In the genomic region with DNA sequence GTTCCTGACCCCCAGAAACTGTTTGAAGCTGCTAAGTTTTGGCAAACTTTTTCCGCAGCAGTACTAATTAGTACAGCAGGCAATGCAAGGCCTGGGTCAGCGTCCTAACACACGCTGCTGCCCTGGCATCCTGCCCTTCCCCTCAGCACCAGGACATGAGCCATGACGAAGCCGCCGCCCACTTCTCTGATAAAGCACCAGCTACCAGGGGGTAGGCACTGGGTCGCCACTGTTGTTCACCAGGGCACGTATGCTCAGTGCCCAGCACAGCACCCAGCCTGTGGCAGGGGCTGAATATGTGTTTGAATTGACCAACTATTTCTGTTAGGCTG, we compare ENCODE assay signal across 15 cellular contexts. TPM values are rescaled to one million over a fixed set of nuclear protein-coding genes. Genes with fewer than 3 reads are reported as not detected.
DNase-seq lines count a peak whose midpoint lies in the region; ATAC-seq and TF ChIP-seq lines count a peak whose summit lies in the region.
"Had no signal": no experiment of that assay in that cellular context is flagged by ENCODE, and none has a peak within 500 bp of the region (broad histone marks: within the 10 kb centered on the region; RNA-seq: fewer than 3 reads in every experiment).

No MANE protein-coding gene starts in this region.

- ATAC-seq in heart left ventricle (peak; percentile 32 to 75 (median 62)), HG02970 (IDR thresholded peaks at IDR 0.05; ENCODE audit: low FRiP score, unreplicated experiment) (no peak)

- 48 to 73% (median 52%) methylated on average over 7 to 8 of the region's 8 CpGs for WGBS in heart left ventricle, 4 donors

- peaks cover 0 to 41% (median 0%) of the 10 kb centered on the region in 9 donors for H3K36me3 ChIP-seq in heart left ventricle
- no peaks in the 10 kb centered on the region for H3K36me3 ChIP-seq in osteoblast (ENCODE audit: insufficient read depth, low read length)
- H3K36me3 ChIP-seq in vagina: peaks cover 0 to 10% of the 10 kb centered on the region in 2 donors

- H3K4me3 ChIP-seq in heart left ventricle (no peak overlapping the region), osteoblast (ENCODE audit: insufficient read depth, low read length) (no peak overlapping the region), vagina (no peak overlapping the region)
- H3K4me3 ChIP-seq: SK-N-MC, upper lobe of left lung had no signal

- H3K27ac ChIP-seq in heart left ventricle (peak overlapping the region in 1 of 12 donors; percentile 27), osteoblast (ENCODE audit: low read depth, low read length) (no peak overlapping the region), vagina (peak overlapping the region; percentile 19)
- H3K27ac ChIP-seq: SK-N-MC, VCaP had no signal

- H3K79me2 ChIP-seq in osteoblast (ENCODE audit: insufficient read depth, low read length): no peaks in the 10 kb centered on the region

- H3K36me3 Mint-ChIP-seq in activated CD4-positive, alpha-beta T cell treated with anti-CD3 and anti-CD28 coated beads, Interleukin-2, amount 10 ng/mL, durations not matched to agents 7 days and 5 days (ENCODE audit: low read depth): no peaks in the 10 kb centered on the region
- H3K36me3 Mint-ChIP-seq in activated CD4-positive, alpha-beta memory T cell treated with anti-CD3 and anti-CD28 coated beads for 36 hours: no peaks in the 10 kb centered on the region

- CTCF ChIA-PET in activated CD4-positive, alpha-beta T cell treated with anti-CD3 and anti-CD28 coated beads, Interleukin-2, amount 10 ng/mL, durations not matched to agents 7 days and 5 days (lab: Charles Lee): no interaction called here
- CTCF ChIA-PET in activated CD4-positive, alpha-beta memory T cell treated with anti-CD3 and anti-CD28 coated beads for 36 hours (lab: Charles Lee): interaction anchor here (0.9 kb wide), 1 partner anchor 39 kb away, joined by 3 read pairs; no protein-coding TSS in a partner anchor

- H3K4me1 Mint-ChIP-seq in activated CD4-positive, alpha-beta T cell treated with anti-CD3 and anti-CD28 coated beads, Interleukin-2, amount 10 ng/mL, durations not matched to agents 7 days and 5 days: peaks cover 18% of the 10 kb centered on the region
- peaks cover 5% of the 10 kb centered on the region for H3K4me1 Mint-ChIP-seq in activated CD4-positive, alpha-beta memory T cell treated with anti-CD3 and anti-CD28 coated beads for 36 hours (ENCODE audit: low read depth)

- peaks cover 9% of the 10 kb centered on the region for H3K27me3 Mint-ChIP-seq in activated CD4-positive, alpha-beta T cell treated with anti-CD3 and anti-CD28 coated beads, Interleukin-2, amount 10 ng/mL, durations not matched to agents 7 days and 5 days
- H3K27me3 Mint-ChIP-seq in activated CD4-positive, alpha-beta memory T cell treated with anti-CD3 and anti-CD28 coated beads for 36 hours: peaks cover 1% of the 10 kb centered on the region

- H3K4me1 ChIP-seq in heart left ventricle (peaks cover 0 to 53% (median 6%) of the 10 kb centered on the region in 12 donors), osteoblast (ENCODE audit: insufficient read depth, low read length) (peaks cover 13% of the 10 kb centered on the region), vagina (peaks cover 10% of the 10 kb centered on the region)

- POLR2A ChIA-PET in activated CD4-positive, alpha-beta T cell treated with anti-CD3 and anti-CD28 coated beads, Interleukin-2, amount 10 ng/mL, durations not matched to agents 7 days and 5 days (lab: Charles Lee): no interaction called here
- POLR2A ChIA-PET in activated CD4-positive, alpha-beta memory T cell treated with anti-CD3 and anti-CD28 coated beads for 36 hours (lab: Charles Lee): no interaction called here

- no peaks in the 10 kb centered on the region for H3K9me3 Mint-ChIP-seq in activated CD4-positive, alpha-beta T cell treated with anti-CD3 and anti-CD28 coated beads, Interleukin-2, amount 10 ng/mL, durations not matched to agents 7 days and 5 days
- H3K9me3 Mint-ChIP-seq in activated CD4-positive, alpha-beta memory T cell treated with anti-CD3 and anti-CD28 coated beads for 36 hours: no peaks in the 10 kb centered on the region
- H3K9me3 Mint-ChIP-seq: activated naive CD4-positive, alpha-beta T cell treated with anti-CD3 and anti-CD28 coated beads for 36 hours; mesothelial cell of epicardium had no signal

- peak overlapping the region; percentile 24 for H3K4me2 ChIP-seq in osteoblast (ENCODE audit: insufficient read depth, low read length)

- no peak overlapping the region for H3K4me3 Mint-ChIP-seq in activated CD4-positive, alpha-beta T cell treated with anti-CD3 and anti-CD28 coated beads, Interleukin-2, amount 10 ng/mL, durations not matched to agents 7 days and 5 days
- no peak overlapping the region for H3K4me3 Mint-ChIP-seq in activated CD4-positive, alpha-beta memory T cell treated with anti-CD3 and anti-CD28 coated beads for 36 hours
- H3K4me3 Mint-ChIP-seq: activated naive CD4-positive, alpha-beta T cell treated with anti-CD3 and anti-CD28 coated beads for 36 hours; mesothelial cell of epicardium had no signal

- intact Hi-C loops in heart left ventricle (cut with DNase I) (no loop called here), vagina (cut with DNase I) (loop anchor here (10.0 kb wide), 1 partner anchor 51 kb away; no protein-coding TSS in a partner anchor)
- intact Hi-C loops in activated CD4-positive, alpha-beta memory T cell treated with anti-CD3 and anti-CD28 coated beads for 36 hours (cut with micrococcal nuclease): no loop called here

- TF ChIP-seq POLR2A in heart left ventricle (IDR thresholded peaks at IDR 0.05): no peak
- no peak for TF ChIP-seq POLR2A in vagina (IDR thresholded peaks at IDR 0.05)

- no peak overlapping the region for H2AFZ ChIP-seq in osteoblast (ENCODE audit: low read length)

- H3K9me3 ChIP-seq in heart left ventricle (no peaks in the 10 kb centered on the region), osteoblast (ENCODE audit: low read depth, low read length) (no peaks in the 10 kb centered on the region), vagina (no peaks in the 10 kb centered on the region)
- H3K9me3 ChIP-seq: upper lobe of left lung had no signal

- DNase-seq in activated CD4-positive, alpha-beta T cell treated with anti-CD3 and anti-CD28 coated beads, Interleukin-2, amount 10 ng/mL, durations not matched to agents 7 days and 5 days: no peak
- DNase-seq in activated CD4-positive, alpha-beta T cell treated with anti-CD3 and anti-CD28 coated beads for 48 hours: no peak
- DNase-seq in heart left ventricle (peak in 4 of 5 donors; percentile 35 to 65 (median 45)), osteoblast (ENCODE audit: insufficient read length, low spot score, missing footprints) (peak; percentile 30), vagina (ENCODE audit: extremely low spot score in 2 of 2) (no peak), KG1 (lab: John Stamatoyannopoulos, UW) (no peak)
- DNase-seq in activated CD4-positive, alpha-beta memory T cell treated with anti-CD3 and anti-CD28 coated beads for 36 hours: no peak
- DNase-seq: activated naive CD4-positive, alpha-beta T cell treated with anti-CD3 and anti-CD28 coated beads for 36 hours; effector memory CD4-positive, alpha-beta T cell; stimulated activated CD4-positive, alpha-beta T cell treated with anti-CD3 and anti-CD28 coated beads, Interleukin-2, amount 100 ng/mL, for 24 hours; upper lobe of left lung had no signal

- H3K27ac Mint-ChIP-seq in activated CD4-positive, alpha-beta T cell treated with anti-CD3 and anti-CD28 coated beads, Interleukin-2, amount 10 ng/mL, durations not matched to agents 7 days and 5 days: peak overlapping the region; percentile 50
- no peak overlapping the region for H3K27ac Mint-ChIP-seq in activated CD4-positive, alpha-beta memory T cell treated with anti-CD3 and anti-CD28 coated beads for 36 hours
- H3K27ac Mint-ChIP-seq: activated naive CD4-positive, alpha-beta T cell treated with anti-CD3 and anti-CD28 coated beads for 36 hours; mesothelial cell of epicardium had no signal

- no peaks in the 10 kb centered on the region for H4K20me1 ChIP-seq in osteoblast (ENCODE audit: insufficient read depth, low read length)

- no peaks in the 10 kb centered on the region for H3K27me3 ChIP-seq in heart left ventricle
- H3K27me3 ChIP-seq in osteoblast (ENCODE audit: insufficient read depth, low read length): no peaks in the 10 kb centered on the region
- H3K27me3 ChIP-seq in vagina: no peaks in the 10 kb centered on the region
- H3K27me3 ChIP-seq: upper lobe of left lung had no signal

- TF ChIP-seq CTCF in heart left ventricle (IDR thresholded peaks at IDR 0.05) (no peak), osteoblast (IDR thresholded peaks at IDR 0.05; ENCODE audit: extremely low read depth, low read depth, low read length) (no peak), vagina (IDR thresholded peaks at IDR 0.05) (no peak)

RNA-seq across cellular contexts. Expression of a gene that starts 59.5 kb away (rescaled TPM):
- not detected for total RNA-seq in activated CD4-positive, alpha-beta T cell treated with anti-CD3 and anti-CD28 coated beads, Interleukin-2, amount 10 ng/mL, durations not matched to agents 7 days and 5 days
- total RNA-seq in heart left ventricle (10 to 100 TPM in 2 of 9 donors, 1 to 10 TPM in 7; 3.4 to 27.1 (median 4.2) TPM), osteoblast (22.8 and 36.2 TPM in 2 replicates), vagina (27.0 TPM)
- polyA plus RNA-seq in heart left ventricle: 1 to 10 TPM in 1 of 2 donors, under 1 TPM in 1; 0.88 to 3.1 TPM
- under 1 TPM; 0.05 to 0.12 TPM for total RNA-seq in activated CD4-positive, alpha-beta memory T cell treated with anti-CD3 and anti-CD28 coated beads for 36 hours

Comparison
In these comparisons a context has a peak if more than half of its experiments do, and no peak if none do; other contexts are left out.
1. DNase-seq: peak in heart left ventricle (4 of 5) and osteoblast (single experiment); none in activated CD4-positive, alpha-beta T cell treated with anti-CD3 and anti-CD28 coated beads, Interleukin-2, amount 10 ng/mL, durations not matched to agents 7 days and 5 days (single experiment), activated CD4-positive, alpha-beta T cell treated with anti-CD3 and anti-CD28 coated beads for 48 hours (single experiment), vagina (0 of 2), activated CD4-positive, alpha-beta memory T cell treated with anti-CD3 and anti-CD28 coated beads for 36 hours (single experiment) and KG1 (single experiment).